Comparison of ENCODE assay signal across 16 cellular contexts in the genomic region with DNA sequence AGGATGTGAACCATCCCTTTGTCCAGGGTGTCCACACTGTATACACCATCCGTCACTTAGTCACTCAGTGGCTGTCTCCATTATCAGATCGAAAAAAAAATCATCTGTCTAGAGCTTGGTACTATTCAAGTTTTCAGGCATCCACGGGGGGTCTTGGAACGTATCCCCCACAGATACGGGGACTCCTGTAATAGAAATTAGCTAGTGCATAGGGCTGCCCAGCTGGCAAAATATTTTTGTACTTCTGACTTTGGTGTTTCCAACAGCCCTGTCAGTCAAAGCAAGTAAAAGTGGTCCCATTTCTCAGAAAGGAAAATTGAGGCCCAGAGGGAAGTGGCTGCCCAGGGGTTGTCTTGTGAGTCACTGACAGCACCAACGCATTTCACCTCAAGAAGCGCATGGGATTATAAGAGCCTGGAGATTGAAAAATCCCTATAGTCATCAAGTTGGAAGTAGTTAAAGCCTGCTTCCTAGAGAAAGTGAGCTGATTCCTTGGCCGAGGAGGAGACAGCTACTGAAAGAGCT. TPM values are rescaled to one million over a fixed set of nuclear protein-coding genes. Genes with fewer than 3 reads are reported as not detected.
DNase-seq lines count a peak whose midpoint lies in the region; ATAC-seq, FAIRE-seq and TF ChIP-seq lines count a peak whose summit lies in the region.
"Had no signal": no experiment of that assay in that cellular context is flagged by ENCODE, and none has a peak within 500 bp of the region (broad histone marks: within the 10 kb centered on the region; RNA-seq: fewer than 3 reads in every experiment).

No MANE protein-coding gene starts in this region.

- no peaks in the 10 kb centered on the region for H3K79me2 ChIP-seq in astrocyte (ENCODE audit: insufficient read depth, low read length)

- H3K27me3 ChIP-seq in left ventricle myocardium inferior (ENCODE audit: low read depth) (no peaks in the 10 kb centered on the region), heart right ventricle (no peaks in the 10 kb centered on the region), astrocyte (ENCODE audit: insufficient read depth, low read length) (no peaks in the 10 kb centered on the region), transverse colon (no peaks in the 10 kb centered on the region)

- peaks cover 20% of the 10 kb centered on the region for H4K20me1 ChIP-seq in astrocyte (ENCODE audit: insufficient read depth, low read length)

- H3K36me3 ChIP-seq in left ventricle myocardium inferior (no peaks in the 10 kb centered on the region), heart right ventricle (no peaks in the 10 kb centered on the region), astrocyte (ENCODE audit: insufficient read depth, low read length) (no peaks in the 10 kb centered on the region), mesodermal cell (ENCODE audit: control insufficient read depth, insufficient read depth, low read length) (peaks cover 3% of the 10 kb centered on the region), transverse colon (no peaks in the 10 kb centered on the region)

- 91 to 95% methylated on average over 8 of the region's 8 CpGs for WGBS in heart right ventricle, 2 donors
- 94 to 96% methylated on average over 7 to 8 of the region's 8 CpGs for WGBS in mesodermal cell (ENCODE audit: insufficient coverage in 2 of 2), 2 experiments
- 66 to 86% methylated on average over 4 to 8 of the region's 8 CpGs for WGBS in transverse colon (ENCODE audit: low coverage in 1 of 2), 2 donors

- H3K9me3 ChIP-seq in left ventricle myocardium inferior (replicated peaks) = no peaks in the 10 kb centered on the region
- no peaks in the 10 kb centered on the region for H3K9me3 ChIP-seq in heart right ventricle
- no peaks in the 10 kb centered on the region for H3K9me3 ChIP-seq in astrocyte (ENCODE audit: insufficient read depth, low read depth, low read length)
- no peaks in the 10 kb centered on the region for H3K9me3 ChIP-seq in mesodermal cell (ENCODE audit: control insufficient read depth, low read length)
- H3K9me3 ChIP-seq in transverse colon = no peaks in the 10 kb centered on the region

- no peak for TF ChIP-seq POLR2A in transverse colon (IDR thresholded peaks at IDR 0.05)

- H3K4me3 ChIP-seq in left ventricle myocardium inferior (no peak overlapping the region), heart right ventricle (no peak overlapping the region), astrocyte (ENCODE audit: insufficient read depth, low read depth, low read length) (no peak overlapping the region), mesodermal cell (ENCODE audit: extremely low read depth, insufficient read depth, low read length, poor library complexity, severe bottlenecking) (no peak overlapping the region), transverse colon (no peak overlapping the region)

- H3K9me3 Mint-ChIP-seq in astrocyte (ENCODE audit: unreplicated experiment) = no peaks in the 10 kb centered on the region

- no peak for ATAC-seq in heart right ventricle

- peaks cover 60% of the 10 kb centered on the region for H3K4me1 Mint-ChIP-seq in astrocyte (ENCODE audit: low read depth, unreplicated experiment)

- no peak for TF ChIP-seq EP300 in transverse colon (IDR thresholded peaks at IDR 0.05; ENCODE audit: low read depth)

- intact Hi-C loops in left ventricle myocardium inferior (cut with micrococcal nuclease) (loop anchor here (5.0 kb wide), 1 partner anchor 55 kb away; a partner anchor contains a TSS), heart right ventricle (cut with DNase I) (loop anchor here in 5 of 10 donors (5.0 to 10.0 kb wide), 4 partner anchors 35 to 365 kb away; a partner anchor contains a TSS), transverse colon (cut with DNase I; ENCODE audit: low total_unique reads) (no loop called here)

- peaks cover 3% of the 10 kb centered on the region for H3K27me3 Mint-ChIP-seq in astrocyte (ENCODE audit: low read depth, unreplicated experiment)

- no peak overlapping the region for H3K4me2 ChIP-seq in astrocyte (ENCODE audit: low read length)

- peak overlapping the region; percentile 88 for H3K27ac Mint-ChIP-seq in astrocyte (ENCODE audit: unreplicated experiment)

- H3K9ac ChIP-seq in astrocyte (ENCODE audit: low read length) = peak overlapping the region; percentile 38

- DNase-seq in left ventricle myocardium inferior = no peak
- no peak for DNase-seq in heart right ventricle
- DNase-seq in astrocyte (ENCODE audit: low read depth) = no peak
- DNase-seq in transverse colon = no peak
- no peak for DNase-seq in RPMI8226
- DNase-seq in NCI-H446 treated with DMSO at 0.1 percent for 48 hours (lab: John Stamatoyannopoulos, UW) = no peak
- no peak for DNase-seq in stimulated activated naive CD4-positive, alpha-beta T cell treated with Interleukin-2 at 50 U/mL for 16 hours (lab: John Stamatoyannopoulos, UW)
- DNase-seq: activated CD8-positive, alpha-beta memory T cell treated with anti-CD3 and anti-CD28 coated beads for 24 hours; midbrain; NCI-H1105; NCI-H82; occipital lobe; T-helper 1 cell had no signal

- H3K36me3 Mint-ChIP-seq in astrocyte (ENCODE audit: low read depth, unreplicated experiment) = no peaks in the 10 kb centered on the region

- peaks cover 96% of the 10 kb centered on the region for H3K4me1 ChIP-seq in left ventricle myocardium inferior
- peaks cover 33 to 100% (median 84%) of the 10 kb centered on the region in 9 donors for H3K4me1 ChIP-seq in heart right ventricle
- peaks cover 52% of the 10 kb centered on the region for H3K4me1 ChIP-seq in astrocyte (ENCODE audit: insufficient read depth, low read length)
- peaks cover 75% of the 10 kb centered on the region for H3K4me1 ChIP-seq in mesodermal cell (ENCODE audit: control insufficient read depth, insufficient read depth, low read length, poor library complexity, severe bottlenecking)
- peaks cover 19 to 37% (median 26%) of the 10 kb centered on the region in 4 donors for H3K4me1 ChIP-seq in transverse colon

- no peak for TF ChIP-seq CTCF in left ventricle myocardium inferior (IDR thresholded peaks at IDR 0.05; ENCODE audit: borderline replicate concordance)
- no peak for TF ChIP-seq CTCF in heart right ventricle (IDR thresholded peaks at IDR 0.05)
- no peak for TF ChIP-seq CTCF in astrocyte (IDR thresholded peaks at IDR 0.05; ENCODE audit: insufficient read depth, low read depth, low read length)
- TF ChIP-seq CTCF in transverse colon (IDR thresholded peaks at IDR 0.05) = no peak

- H3K27ac ChIP-seq in left ventricle myocardium inferior (replicated peaks) (peak overlapping the region; percentile 88), heart right ventricle (peak overlapping the region in 5 of 10 donors; percentile 58 to 85 (median 74)), astrocyte (ENCODE audit: low read depth, low read length) (no peak overlapping the region), mesodermal cell (ENCODE audit: low read depth, low read length, severe bottlenecking) (peak overlapping the region; percentile 89), transverse colon (peak overlapping the region in 3 of 4 donors; percentile 32 to 76 (median 54))
- H3K27ac ChIP-seq: HL-60 had no signal

- in situ Hi-C loops in transverse colon (cut with MboI; ENCODE audit: low pct_ligation_motif_present in 1 of 4, low pct_unique_long_range_greater_than_20kb in 1 of 4, low sequenced_read_pairs in 3 of 4) = no loop called here

- FAIRE-seq in astrocyte (lab: Jason Lieb, UNC) = no peak
- FAIRE-seq: colon had no signal

- no peak overlapping the region for H2AFZ ChIP-seq in astrocyte (ENCODE audit: low read depth, low read length)

- H3K4me3 Mint-ChIP-seq in astrocyte (ENCODE audit: unreplicated experiment) = no peak overlapping the region

RNA-seq across cellular contexts. Expression of a gene that starts 52.1 kb away (rescaled TPM):
- total RNA-seq in left ventricle myocardium inferior (1.7 TPM), heart right ventricle (1 to 10 TPM in 8 of 10 donors, under 1 TPM in 2; 0.89 to 3.5 (median 1.2) TPM), astrocyte (3.2 and 3.4 TPM in 2 replicates), transverse colon (1 to 10 TPM in 3 of 4 donors, under 1 TPM in 1; 0.75 to 6.4 (median 3.4) TPM)
- 1 to 10 TPM; 1.2 to 1.6 TPM for polyA plus RNA-seq in heart right ventricle
- polyA plus RNA-seq in mesodermal cell (2013, experiment 1 of 2) = 7.2 TPM
- 4.8 TPM for polyA plus RNA-seq in mesodermal cell (2013, experiment 2 of 2)

RNA-seq across cellular contexts. Expression of a gene that starts 54.6 kb away (rescaled TPM):
- total RNA-seq in left ventricle myocardium inferior (15.6 TPM), heart right ventricle (10 to 100 TPM in 9 of 10 donors, 1 to 10 TPM in 1; 9.0 to 20.6 (median 12.5) TPM), astrocyte (15.0 and 32.8 TPM in 2 replicates), transverse colon (10 to 100 TPM; 12.3 to 74.1 (median 41.2) TPM)
- 1 to 10 TPM; 3.3 to 5.9 TPM for polyA plus RNA-seq in heart right ventricle
- polyA plus RNA-seq in mesodermal cell (2013, experiment 1 of 2) = 109 TPM
- polyA plus RNA-seq in mesodermal cell (2013, experiment 2 of 2) = 93.7 TPM
